ENCODE assay signal across 8 cellular contexts in the genomic region with DNA sequence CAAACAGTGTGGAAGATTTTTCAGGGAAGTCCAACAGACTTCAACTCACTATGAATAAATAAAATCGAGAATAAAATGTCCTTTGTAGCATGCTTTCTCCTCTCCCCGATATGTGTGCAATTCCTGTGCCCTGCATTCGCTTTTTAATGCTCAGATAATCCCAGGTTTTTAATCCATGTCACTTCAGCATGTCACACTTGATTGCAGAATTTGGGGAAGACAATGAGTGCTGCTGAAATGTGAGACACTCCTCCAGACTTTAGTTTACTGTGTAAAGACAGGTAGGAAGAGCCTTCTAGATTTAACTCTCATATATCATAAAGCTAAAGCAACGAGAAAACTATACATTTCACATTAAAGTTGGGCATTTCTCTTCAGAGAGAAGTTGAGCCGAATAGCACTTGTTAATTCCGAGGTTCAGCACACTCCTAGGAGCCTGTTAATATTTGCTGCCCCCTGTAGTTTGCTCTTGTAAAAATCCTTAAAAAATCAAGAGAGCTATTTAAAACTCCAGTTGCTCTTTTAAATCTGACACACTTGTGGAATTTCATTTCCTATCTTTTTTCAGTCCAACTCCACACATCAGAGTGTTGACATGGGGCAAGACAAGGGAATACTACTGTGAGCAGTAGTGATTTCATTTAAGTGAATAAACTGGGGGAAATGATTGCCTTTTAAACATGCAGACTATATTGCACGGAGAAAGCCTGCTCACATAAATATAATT.
DNase-seq lines count a peak whose midpoint lies in the region; ATAC-seq and TF ChIP-seq lines count a peak whose summit lies in the region.

No MANE protein-coding gene starts in this region.

- H3K27ac ChIP-seq in VCaP (no peak overlapping the region), right cardiac atrium (ENCODE audit: low read length) (no peak overlapping the region)

- 13% methylated on average over 7 of the region's 7 CpGs for WGBS in right cardiac atrium

- no peaks in the 10 kb centered on the region for H3K4me1 ChIP-seq in right cardiac atrium (ENCODE audit: control insufficient read depth, insufficient read depth, low read length)

- H3K4me3 ChIP-seq in right cardiac atrium (ENCODE audit: low read length) = no peak overlapping the region

- TF ChIP-seq CTCF in GM10266 (IDR thresholded peaks at IDR 0.05; ENCODE audit: control insufficient read depth, insufficient read depth, low read depth, missing control alignments) (peak; percentile 34), VCaP (conservative IDR thresholded peaks at IDR 0.05) (peak; percentile 86)

- peak; percentile 4 for DNase-seq in GM10266 (ENCODE audit: extremely low spot score)
- peak; percentile 10 for DNase-seq in NCI-H128 (lab: John Stamatoyannopoulos, UW; ENCODE audit: unreplicated experiment)
- DNase-seq in right cardiac atrium = no peak
- peak; percentile 97 for DNase-seq in superior temporal gyrus (ENCODE audit: extremely low spot score)
- no peak for DNase-seq in H4 (ENCODE audit: low spot score)
- DNase-seq in activated CD4-positive, alpha-beta T cell treated with anti-CD3 and anti-CD28 coated beads for 4 hours = no peak

- ATAC-seq in right cardiac atrium (peak; percentile 66 to 71), HG02840 (IDR thresholded peaks at IDR 0.05; ENCODE audit: low FRiP score, unreplicated experiment) (no peak)

- peaks cover 2% of the 10 kb centered on the region for H3K27me3 ChIP-seq in right cardiac atrium (ENCODE audit: control insufficient read depth, insufficient read depth)

- H3K9me3 ChIP-seq in right cardiac atrium (ENCODE audit: control insufficient read depth, low read length) = no peaks in the 10 kb centered on the region

- intact Hi-C loops in right cardiac atrium (cut with DNase I) = loop anchor here in 3 of 4 donors (10.0 kb wide), 2 partner anchors 401 to 411 kb away; no protein-coding TSS in a partner anchor

Comparison
In these comparisons a context has a peak if more than half of its experiments do, and no peak if none do; other contexts are left out.
1. DNase-seq: peak in GM10266 (single experiment), NCI-H128 (single experiment) and superior temporal gyrus (single experiment); none in right cardiac atrium (0 of 3), H4 (single experiment) and activated CD4-positive, alpha-beta T cell treated with anti-CD3 and anti-CD28 coated beads for 4 hours (0 of 2).